ENCODE assay signal across 12 cellular contexts in the genomic region with DNA sequence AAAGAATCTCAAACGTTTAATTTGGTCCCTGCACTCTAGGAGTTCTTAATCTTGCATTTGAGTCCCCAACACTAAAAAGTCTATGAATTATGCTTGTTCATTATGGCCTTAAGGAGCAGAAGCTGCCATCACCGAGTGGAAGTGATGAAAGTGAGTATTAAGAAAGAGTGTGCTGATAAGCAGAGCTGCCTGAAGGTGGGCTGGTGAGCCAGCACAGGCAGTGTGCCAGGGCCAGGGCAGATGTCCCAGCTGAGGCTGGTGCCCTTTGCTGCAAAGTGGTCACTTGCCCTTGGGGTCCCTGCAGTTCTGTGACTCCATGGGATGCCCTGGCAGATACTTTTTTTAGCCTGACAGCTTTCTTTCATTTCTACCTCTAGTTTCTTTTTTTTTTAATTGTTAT.
A peak's percentile ranks its signal among the peaks of the same experiment; 100 is the strongest.
DNase-seq lines count a peak whose midpoint lies in the region; ATAC-seq and TF ChIP-seq lines count a peak whose summit lies in the region.
"Had no signal": no experiment of that assay in that cellular context is flagged by ENCODE, and none has a peak within 500 bp of the region (broad histone marks: within the 10 kb centered on the region; RNA-seq: fewer than 3 reads in every experiment).

No MANE protein-coding gene starts in this region.

- H3K27ac ChIP-seq in fibroblast of lung (ENCODE audit: insufficient read depth, low read length) (no peak overlapping the region), skeletal muscle tissue (ENCODE audit: low read depth, low read length) (peak overlapping the region; percentile 39)
- H3K27ac ChIP-seq: thyroid gland had no signal

- H3K9ac ChIP-seq in fibroblast of lung (ENCODE audit: insufficient read depth, low read length) (no peak overlapping the region), skeletal muscle tissue (ENCODE audit: low read depth in 1 of 3, low read length in 3 of 3) (peak overlapping the region in 2 of 3 donors; percentile 29 to 47)

- no peak overlapping the region for H3K4me3 ChIP-seq in fibroblast of lung (replicated peaks in 1 of 4; ENCODE audit: control extremely low read depth in 1 of 4, insufficient read depth in 1 of 4, low read depth in 3 of 4, low read length in 4 of 4)
- peak overlapping the region in 1 of 3 donors; percentile 3 for H3K4me3 ChIP-seq in skeletal muscle tissue (ENCODE audit: low read length in 3 of 3)
- H3K4me3 ChIP-seq: thyroid gland had no signal

- H3K36me3 ChIP-seq in fibroblast of lung (ENCODE audit: control insufficient read depth, insufficient read depth, low read length) (no peaks in the 10 kb centered on the region), skeletal muscle tissue (ENCODE audit: control insufficient read depth in 3 of 3, insufficient read depth in 3 of 3, low read length in 3 of 3) (no peaks in the 10 kb centered on the region)
- H3K36me3 ChIP-seq: thyroid gland had no signal

- H3K79me2 ChIP-seq in fibroblast of lung (ENCODE audit: control insufficient read depth, insufficient read depth, low read length): no peaks in the 10 kb centered on the region

- H3K9me3 Mint-ChIP-seq in activated T-cell treated with anti-CD3 and anti-CD28 coated beads, Interleukin-2, amount 50 U/mL, for 24 hours: no peaks in the 10 kb centered on the region
- peaks cover under 1% of the 10 kb centered on the region for H3K9me3 Mint-ChIP-seq in activated naive CD8-positive, alpha-beta T cell treated with anti-CD3 and anti-CD28 coated beads, Interleukin-2, amount 50 U/mL, for 24 hours

- H3K27me3 Mint-ChIP-seq in activated T-cell treated with anti-CD3 and anti-CD28 coated beads, Interleukin-2, amount 50 U/mL, for 24 hours: peaks cover 34% of the 10 kb centered on the region
- peaks cover 22% of the 10 kb centered on the region for H3K27me3 Mint-ChIP-seq in activated naive CD8-positive, alpha-beta T cell treated with anti-CD3 and anti-CD28 coated beads, Interleukin-2, amount 50 U/mL, for 24 hours

- no peak overlapping the region for H3K4me3 Mint-ChIP-seq in activated T-cell treated with anti-CD3 and anti-CD28 coated beads, Interleukin-2, amount 50 U/mL, for 24 hours
- H3K4me3 Mint-ChIP-seq in activated naive CD8-positive, alpha-beta T cell treated with anti-CD3 and anti-CD28 coated beads, Interleukin-2, amount 50 U/mL, for 24 hours: no peak overlapping the region

- H3K36me3 Mint-ChIP-seq in activated T-cell treated with anti-CD3 and anti-CD28 coated beads, Interleukin-2, amount 50 U/mL, for 24 hours (ENCODE audit: low read depth): no peaks in the 10 kb centered on the region
- peaks cover 1% of the 10 kb centered on the region for H3K36me3 Mint-ChIP-seq in activated naive CD8-positive, alpha-beta T cell treated with anti-CD3 and anti-CD28 coated beads, Interleukin-2, amount 50 U/mL, for 24 hours (ENCODE audit: low read depth)

- no peak overlapping the region for H2AFZ ChIP-seq in fibroblast of lung (ENCODE audit: low read length)

- ATAC-seq in activated naive CD8-positive, alpha-beta T cell treated with anti-CD3 and anti-CD28 coated beads, Interleukin-2, amount 50 U/mL, for 24 hours: no peak
- no peak for ATAC-seq in HG02870 (IDR thresholded peaks at IDR 0.05; ENCODE audit: unreplicated experiment)
- ATAC-seq: Panc1 had no signal

- no peaks in the 10 kb centered on the region for H3K27me3 ChIP-seq in fibroblast of lung (ENCODE audit: control insufficient read depth, insufficient read depth, low read length)
- no peaks in the 10 kb centered on the region for H3K27me3 ChIP-seq in skeletal muscle tissue (ENCODE audit: control insufficient read depth in 3 of 3, insufficient read depth in 3 of 3, low read length in 3 of 3)
- H3K27me3 ChIP-seq: thyroid gland had no signal

- no peaks in the 10 kb centered on the region for H4K20me1 ChIP-seq in fibroblast of lung (ENCODE audit: control insufficient read depth, extremely low read depth, insufficient read depth, low read length)

- no peak overlapping the region for H3K4me2 ChIP-seq in fibroblast of lung (ENCODE audit: extremely low read depth, insufficient read depth, low read length)

- DNase-seq in NOMO-1 (lab: John Stamatoyannopoulos, UW; ENCODE audit: unreplicated experiment in 2 of 2) (peak; percentile 10 to 22), NOMO-1 treated with dmso at 0.1 percent for 144 hours (lab: John Stamatoyannopoulos, UW; ENCODE audit: unreplicated experiment) (no peak), SHP77 (lab: John Stamatoyannopoulos, UW) (peak; percentile 20 to 27), fibroblast of lung (ENCODE audit: low read depth in 2 of 2) (peak; percentile 18 to 37)
- no peak for DNase-seq in activated T-cell treated with anti-CD3 and anti-CD28 coated beads, Interleukin-2, amount 50 U/mL, for 24 hours
- no peak for DNase-seq in activated naive CD8-positive, alpha-beta T cell treated with anti-CD3 and anti-CD28 coated beads, Interleukin-2, amount 50 U/mL, for 24 hours
- DNase-seq: EL, NCI-H1694, thyroid gland had no signal

- no peaks in the 10 kb centered on the region for H3K9me3 ChIP-seq in fibroblast of lung (ENCODE audit: control insufficient read depth, insufficient read depth, low read depth, low read length)
- H3K9me3 ChIP-seq in skeletal muscle tissue (ENCODE audit: control insufficient read depth in 3 of 3, low read length in 3 of 3): no peaks in the 10 kb centered on the region
- H3K9me3 ChIP-seq: thyroid gland had no signal

- H3K4me1 Mint-ChIP-seq in activated T-cell treated with anti-CD3 and anti-CD28 coated beads, Interleukin-2, amount 50 U/mL, for 24 hours (ENCODE audit: low read depth): peaks cover 12% of the 10 kb centered on the region
- H3K4me1 Mint-ChIP-seq in activated naive CD8-positive, alpha-beta T cell treated with anti-CD3 and anti-CD28 coated beads, Interleukin-2, amount 50 U/mL, for 24 hours: peaks cover 13% of the 10 kb centered on the region

- TF ChIP-seq CTCF in fibroblast of lung (conservative IDR thresholded peaks at IDR 0.05 in 1 of 2, IDR thresholded peaks at IDR 0.05 in 1 of 2; ENCODE audit: low read depth in 1 of 2, low read length in 2 of 2): peak in 1 of 2 donors; percentile 9

- H3K4me1 ChIP-seq in fibroblast of lung (ENCODE audit: control insufficient read depth, extremely low read depth, insufficient read depth, low read length) (peaks cover 14% of the 10 kb centered on the region), skeletal muscle tissue (ENCODE audit: control insufficient read depth in 3 of 3, insufficient read depth in 3 of 3, low read length in 3 of 3) (peaks cover 20 to 28% (median 26%) of the 10 kb centered on the region in 3 donors)
- H3K4me1 ChIP-seq: thyroid gland had no signal

- no peak overlapping the region for H3K27ac Mint-ChIP-seq in activated T-cell treated with anti-CD3 and anti-CD28 coated beads, Interleukin-2, amount 50 U/mL, for 24 hours
- H3K27ac Mint-ChIP-seq in activated naive CD8-positive, alpha-beta T cell treated with anti-CD3 and anti-CD28 coated beads, Interleukin-2, amount 50 U/mL, for 24 hours: no peak overlapping the region

Comparison
In these comparisons a context has a peak if more than half of its experiments do, and no peak if none do; other contexts are left out.
1. DNase-seq: peak in NOMO-1 (2 of 2), SHP77 (2 of 2) and fibroblast of lung (2 of 2); none in NOMO-1 treated with dmso at 0.1 percent for 144 hours (single experiment), activated T-cell treated with anti-CD3 and anti-CD28 coated beads, Interleukin-2, amount 50 U/mL, for 24 hours (single experiment) and activated naive CD8-positive, alpha-beta T cell treated with anti-CD3 and anti-CD28 coated beads, Interleukin-2, amount 50 U/mL, for 24 hours (single experiment).